ENCODE assay signal across 8 cellular contexts in genomic region chr1:110916669-110917306, GRCh38. TPM values are rescaled to one million over a fixed set of nuclear protein-coding genes. Genes with fewer than 3 reads are reported as not detected.
DNase-seq lines count a peak whose midpoint lies in the region; ATAC-seq and TF ChIP-seq lines count a peak whose summit lies in the region.

No MANE protein-coding gene starts in this region.

- CTCF ChIA-PET in GM10248 (lab: Yijun Ruan, JAX): no interaction called here

- H3K36me3 ChIP-seq in RWPE2 (ENCODE audit: low read depth): no peaks in the 10 kb centered on the region
- no peaks in the 10 kb centered on the region for H3K36me3 ChIP-seq in adrenal gland (replicated peaks in 1 of 2)
- no peaks in the 10 kb centered on the region for H3K36me3 ChIP-seq in esophagus squamous epithelium

- 30 to 40% (median 36%) methylated on average over 2 of the region's 2 CpGs for WGBS in adrenal gland, 4 donors
- WGBS in esophagus squamous epithelium, 2 donors: 15 to 20% methylated on average over 2 of the region's 2 CpGs

- H3K27me3 ChIP-seq in RWPE2 (ENCODE audit: insufficient read depth, poor library complexity, severe bottlenecking): no peaks in the 10 kb centered on the region
- no peaks in the 10 kb centered on the region for H3K27me3 ChIP-seq in adrenal gland
- H3K27me3 ChIP-seq in esophagus squamous epithelium: no peaks in the 10 kb centered on the region

- TF ChIP-seq CTCF in GM10248 (IDR thresholded peaks at IDR 0.05; ENCODE audit: control extremely low read depth, extremely low read depth, low read depth, missing control alignments): no peak
- TF ChIP-seq CTCF in HFFc6 (IDR thresholded peaks at IDR 0.05): no peak
- TF ChIP-seq CTCF in RWPE2 (IDR thresholded peaks at IDR 0.05; ENCODE audit: poor library complexity, severe bottlenecking): no peak
- no peak for TF ChIP-seq CTCF in fibroblast of pulmonary artery (IDR thresholded peaks at IDR 0.05; ENCODE audit: low read length, missing control alignments)
- TF ChIP-seq CTCF in endothelial cell (IDR thresholded peaks at IDR 0.05; ENCODE audit: unreplicated experiment): no peak
- TF ChIP-seq CTCF in adrenal gland (IDR thresholded peaks at IDR 0.05): no peak
- TF ChIP-seq CTCF in esophagus squamous epithelium (IDR thresholded peaks at IDR 0.05): no peak

- TF ChIP-seq POLR2A in adrenal gland (IDR thresholded peaks at IDR 0.05) (no peak), esophagus squamous epithelium (IDR thresholded peaks at IDR 0.05) (no peak)

- H3K36me3 Mint-ChIP-seq in HFFc6 (ENCODE audit: low read depth): no peaks in the 10 kb centered on the region
- no peaks in the 10 kb centered on the region for H3K36me3 Mint-ChIP-seq in endothelial cell (ENCODE audit: low read depth, unreplicated experiment)

- H3K4me1 ChIP-seq in RWPE2 (ENCODE audit: insufficient read depth, poor library complexity, severe bottlenecking): peaks cover 4% of the 10 kb centered on the region
- no peaks in the 10 kb centered on the region for H3K4me1 ChIP-seq in adrenal gland (replicated peaks in 1 of 2)
- H3K4me1 ChIP-seq in esophagus squamous epithelium: no peaks in the 10 kb centered on the region

- intact Hi-C loops in adrenal gland (cut with DNase I) (no loop called here), esophagus squamous epithelium (cut with DNase I) (no loop called here)

- H3K4me3 ChIP-seq in RWPE2 (ENCODE audit: severe bottlenecking): no peak overlapping the region
- peak overlapping the region; percentile 6 for H3K4me3 ChIP-seq in fibroblast of pulmonary artery (replicated peaks; ENCODE audit: low read depth, low read length)
- H3K4me3 ChIP-seq in adrenal gland: no peak overlapping the region
- H3K4me3 ChIP-seq in esophagus squamous epithelium: peak overlapping the region in 1 of 4 donors; percentile 23

- H3K27ac ChIP-seq in RWPE2 (ENCODE audit: poor library complexity, severe bottlenecking) (no peak overlapping the region), adrenal gland (no peak overlapping the region), esophagus squamous epithelium (no peak overlapping the region)

- H3K4me1 Mint-ChIP-seq in HFFc6 (ENCODE audit: low read depth) (peaks cover 19% of the 10 kb centered on the region), endothelial cell (ENCODE audit: unreplicated experiment) (no peaks in the 10 kb centered on the region)

- POLR2A ChIA-PET in GM10248 (lab: Yijun Ruan, JAX): no interaction called here

- H3K27ac Mint-ChIP-seq in HFFc6 (peak overlapping the region; percentile 34; the same call in 1 of the 2 replicates), endothelial cell (ENCODE audit: unreplicated experiment) (no peak overlapping the region)

- peak; percentile 87 for ATAC-seq in RWPE2 (ENCODE audit: low read depth)
- no peak for ATAC-seq in GM18517 (IDR thresholded peaks at IDR 0.05; ENCODE audit: unreplicated experiment)

- H3K9me3 Mint-ChIP-seq in HFFc6: no peaks in the 10 kb centered on the region
- H3K9me3 Mint-ChIP-seq in endothelial cell (ENCODE audit: unreplicated experiment): no peaks in the 10 kb centered on the region

- H3K9me3 ChIP-seq in RWPE2 (ENCODE audit: severe bottlenecking) (no peaks in the 10 kb centered on the region), adrenal gland (replicated peaks in 1 of 3) (no peaks in the 10 kb centered on the region), esophagus squamous epithelium (peaks cover 0 to 5% (median 4%) of the 10 kb centered on the region in 3 donors)

- H3K27me3 Mint-ChIP-seq in HFFc6 (ENCODE audit: insufficient read depth): peaks cover 3% of the 10 kb centered on the region; the same call in 1 of the 2 replicates
- H3K27me3 Mint-ChIP-seq in endothelial cell (ENCODE audit: unreplicated experiment): no peaks in the 10 kb centered on the region

- H3K4me3 Mint-ChIP-seq in HFFc6 (peak overlapping the region; percentile 82), endothelial cell (ENCODE audit: unreplicated experiment) (no peak overlapping the region)

- DNase-seq in GM10248 (ENCODE audit: extremely low spot score) (peak; percentile 27), HFFc6 (peak; percentile 41), RWPE2 (ENCODE audit: low spot score) (no peak), fibroblast of pulmonary artery (ENCODE audit: low read depth) (peak; percentile 28), endothelial cell (ENCODE audit: low spot score) (no peak), adrenal gland (no peak), esophagus squamous epithelium (lab: John Stamatoyannopoulos, UW) (no peak)

RNA-seq across cellular contexts. Expression of gene CD53, which starts 43.8 kb away (rescaled TPM):
- not detected for total RNA-seq in HFFc6 (2021; fragmentation: NEBNext Ultra II Directional; extraction: Animal tissue kit (Norgen Biotek cat#: 25700))
- total RNA-seq in endothelial cell (ENCODE audit: unreplicated experiment) (20.6 TPM), adrenal gland (10 to 100 TPM; 11.9 to 99.1 (median 58.0) TPM), esophagus squamous epithelium (10 to 100 TPM in 2 of 4 donors, 1 to 10 TPM in 2; 6.6 to 31.1 (median 17.7) TPM)
- polyA plus RNA-seq in adrenal gland: 10 to 100 TPM; 19.9 to 36.4 (median 21.2) TPM

RNA-seq across cellular contexts. Expression of gene LRIF1, which starts 46.9 kb away (rescaled TPM):
- total RNA-seq in HFFc6 (2021; fragmentation: NEBNext Ultra II Directional; extraction: Animal tissue kit (Norgen Biotek cat#: 25700)): 10 to 100 TPM; 14.7 to 17.9 (median 17.2) TPM
- 19.9 TPM for total RNA-seq in endothelial cell (ENCODE audit: unreplicated experiment)
- 10 to 100 TPM in 3 of 8 donors, 1 to 10 TPM in 5; 5.9 to 16.9 (median 9.1) TPM for total RNA-seq in adrenal gland
- polyA plus RNA-seq in adrenal gland: 10 to 100 TPM in 1 of 3 donors, 1 to 10 TPM in 2; 5.8 to 20.5 (median 7.4) TPM
- 1 to 10 TPM; 5.1 to 9.5 (median 5.6) TPM for total RNA-seq in esophagus squamous epithelium

Comparison
In these comparisons a context has a peak if more than half of its experiments do, and no peak if none do; other contexts are left out.
1. DNase-seq: peak in GM10248 (single experiment), HFFc6 (single experiment) and fibroblast of pulmonary artery (single experiment); none in RWPE2 (single experiment), endothelial cell (single experiment), adrenal gland (0 of 7) and esophagus squamous epithelium (single experiment).
2. RNA of gene CD53, which starts 43.8 kb away (total RNA-seq): 11.9 to 99.1 TPM in adrenal gland, 6.6 to 31.1 TPM in esophagus squamous epithelium and 20.6 TPM in endothelial cell (single experiment); not detected in HFFc6; every median in the first group is over 4 times any median in the second.